In genomic region chr10:69334258-69335062, GRCh38 we compare ENCODE assay signal across 9 cellular contexts. TPM values are rescaled to one million over a fixed set of nuclear protein-coding genes. Genes with fewer than 3 reads are reported as not detected.
DNase-seq lines count a peak whose midpoint lies in the region; ATAC-seq and TF ChIP-seq lines count a peak whose summit lies in the region.
"Had no signal": no experiment of that assay in that cellular context is flagged by ENCODE, and none has a peak within 500 bp of the region (broad histone marks: within the 10 kb centered on the region; RNA-seq: fewer than 3 reads in every experiment).

No MANE protein-coding gene starts in this region.

- CTCF ChIA-PET in IMR-90 (lab: Yijun Ruan, JAX) (no interaction called here), GM10248 (lab: Yijun Ruan, JAX) (interaction anchor here (1.2 to 2.2 kb wide), 3 partner anchors 10 to 74 kb away, joined by 4 to 14 read pairs (median 4); no protein-coding TSS in a partner anchor)
- CTCF ChIA-PET in naive thymus-derived CD4-positive, alpha-beta T cell (lab: Charles Lee) = interaction anchor here (0.6 kb wide), 1 partner anchor 115 kb away, joined by 3 read pairs; no protein-coding TSS in a partner anchor

- H2BK20ac ChIP-seq in IMR-90 (ENCODE audit: low read depth, low read length) = no peak overlapping the region

- no peak overlapping the region for H2BK15ac ChIP-seq in IMR-90 (ENCODE audit: low read depth, low read length)

- peak overlapping the region; percentile 75 for H2AK5ac ChIP-seq in IMR-90 (ENCODE audit: low read depth, low read length)

- peaks cover 48 to 88% of the 10 kb centered on the region in 2 experiments for H3K79me1 ChIP-seq in IMR-90 (ENCODE audit: low read depth in 1 of 2, low read length in 2 of 2)

- H3K9ac ChIP-seq in IMR-90 (ENCODE audit: low read depth, low read length) = no peak overlapping the region

- in situ Hi-C loops in IMR-90 (cut with MboI; ENCODE audit: low sequenced_read_pairs) = no loop called here

- ATAC-seq in IMR-90 (ENCODE audit: low read depth) = no peak
- no peak for ATAC-seq in naive thymus-derived CD4-positive, alpha-beta T cell

- no peak overlapping the region for H4K5ac ChIP-seq in IMR-90 (ENCODE audit: low read depth, low read length)

- H3K4me3 Mint-ChIP-seq in naive thymus-derived CD4-positive, alpha-beta T cell = peak overlapping the region; percentile 63 to 84 (median 74)

- H3K36me3 ChIP-seq in ACC112 (ENCODE audit: insufficient read depth, low read length) (peaks cover 5% of the 10 kb centered on the region; the same call in 1 of the 2 replicates), IMR-90 (ENCODE audit: control insufficient read depth, insufficient read depth, low read length) (peaks cover 2% of the 10 kb centered on the region)
- H3K36me3 ChIP-seq in naive thymus-derived CD4-positive, alpha-beta T cell (ENCODE audit: control insufficient read depth in 2 of 3, insufficient read depth in 3 of 3, low read length in 3 of 3) = peaks cover 0 to 3% (median 0%) of the 10 kb centered on the region in 3 experiments

- peaks cover 54% of the 10 kb centered on the region for H3K9me1 ChIP-seq in IMR-90 (ENCODE audit: insufficient read depth, low read length)

- peaks cover 76% of the 10 kb centered on the region for H4K20me1 ChIP-seq in IMR-90 (ENCODE audit: insufficient read depth, low read length)

- no peak overlapping the region for H3K18ac ChIP-seq in IMR-90 (ENCODE audit: low read depth, low read length)

- peaks cover 0 to 13% (median 4%) of the 10 kb centered on the region in 5 donors for H3K36me3 Mint-ChIP-seq in naive thymus-derived CD4-positive, alpha-beta T cell

- peaks cover 65% of the 10 kb centered on the region for H3K4me1 ChIP-seq in ACC112 (ENCODE audit: control insufficient read depth, insufficient read depth, low read length, unreplicated experiment)
- H3K4me1 ChIP-seq in IMR-90 (ENCODE audit: control insufficient read depth, insufficient read depth, low read length) = peaks cover 25% of the 10 kb centered on the region
- peaks cover 17 to 48% of the 10 kb centered on the region in 2 donors for H3K4me1 ChIP-seq in naive thymus-derived CD4-positive, alpha-beta T cell (ENCODE audit: control insufficient read depth in 2 of 2, insufficient read depth in 2 of 2, low read length in 2 of 2)

- H3K9me3 Mint-ChIP-seq in naive thymus-derived CD4-positive, alpha-beta T cell = no peaks in the 10 kb centered on the region

- no peak overlapping the region for H3K14ac ChIP-seq in IMR-90 (replicated peaks; ENCODE audit: low read depth, low read length)

- BruUV-seq in IMR-90 (replicated peaks; lab: Mats Ljungman, UMichigan) = no TSS peak

- no peak overlapping the region for H4K91ac ChIP-seq in IMR-90 (ENCODE audit: insufficient read depth, low read depth, low read length)

- DNase-seq in IMR-90 = no peak
- no peak for DNase-seq in naive thymus-derived CD4-positive, alpha-beta T cell
- DNase-seq in stimulated activated CD8-positive, alpha-beta memory T cell treated with anti-CD3 and anti-CD28 coated beads, Interleukin-4, amount 100 ng/mL, for 48 hours = no peak
- DNase-seq in NCI-H1092 (lab: John Stamatoyannopoulos, UW) = no peak
- DNase-seq in dedifferentiated amniotic fluid mesenchymal stem cell (ENCODE audit: extremely low spot score) = no peak
- no peak for DNase-seq in GM10248 (ENCODE audit: extremely low spot score)
- DNase-seq: DMS79 treated with DMSO at 0.1 percent for 48 hours had no signal

- H3K56ac ChIP-seq in IMR-90 (ENCODE audit: extremely low read depth, insufficient read depth, low read length) = no peak overlapping the region

- H3K4ac ChIP-seq in IMR-90 (ENCODE audit: low read depth, low read length) = peak overlapping the region; percentile 26; the same call in 1 of the 2 replicates

- H3K27ac ChIP-seq in ACC112 (ENCODE audit: low read depth, low read length) (0 out of 2 replicates have a peak overlapping the region, but pooled peaks have one; percentile 0), IMR-90 (ENCODE audit: insufficient read depth, low read length) (no peak overlapping the region), cingulate gyrus (ENCODE audit: low read depth, low read length) (peak overlapping the region; percentile 77)
- peak overlapping the region; percentile 19 for H3K27ac ChIP-seq in naive thymus-derived CD4-positive, alpha-beta T cell (ENCODE audit: low read depth, low read length)

- H3K4me2 ChIP-seq in IMR-90 (ENCODE audit: low read depth, low read length) = no peak overlapping the region

- intact Hi-C loops in IMR-90 (cut with micrococcal nuclease) = no loop called here
- intact Hi-C loops in naive thymus-derived CD4-positive, alpha-beta T cell (cut with micrococcal nuclease) = loop anchor here (1.0 to 2.0 kb wide), 3 partner anchors 7 to 16 kb away; no protein-coding TSS in a partner anchor

- 89% methylated on average over 10 of the region's 19 CpGs; no CpG with 5 or more reads in 1 of the 2 experiments for WGBS in IMR-90 (ENCODE audit: extremely low coverage in 2 of 2, insufficient read length in 1 of 2), 2 experiments

- no peaks in the 10 kb centered on the region for H3K27me3 Mint-ChIP-seq in naive thymus-derived CD4-positive, alpha-beta T cell

- TF ChIP-seq CTCF in IMR-90 (conservative IDR thresholded peaks at IDR 0.05; ENCODE audit: low read depth, low read length) = no peak
- TF ChIP-seq CTCF in GM10248 (IDR thresholded peaks at IDR 0.05; ENCODE audit: control extremely low read depth, extremely low read depth, low read depth, missing control alignments) = no peak

- no peak overlapping the region for H2BK5ac ChIP-seq in IMR-90 (ENCODE audit: low read depth, low read length, poor library complexity, severe bottlenecking)

- H2AFZ ChIP-seq in ACC112 (ENCODE audit: low read length, unreplicated experiment) = no peak overlapping the region
- peak overlapping the region; percentile 60 for H2AFZ ChIP-seq in IMR-90 (replicated peaks; ENCODE audit: low read length, poor library complexity)

- no peak for TF ChIP-seq POLR2A in IMR-90 (IDR thresholded peaks at IDR 0.05; ENCODE audit: low read depth, low read length)

- H3K4me1 Mint-ChIP-seq in naive thymus-derived CD4-positive, alpha-beta T cell = peaks cover 55 to 92% (median 70%) of the 10 kb centered on the region in 7 donors

- H3K4me3 ChIP-seq in ACC112 (ENCODE audit: low read depth, low read length) (no peak overlapping the region), IMR-90 (ENCODE audit: insufficient read depth, low read depth, low read length) (no peak overlapping the region)
- H3K4me3 ChIP-seq in naive thymus-derived CD4-positive, alpha-beta T cell (ENCODE audit: low read length) = no peak overlapping the region

- H3K23ac ChIP-seq in IMR-90 (ENCODE audit: low read depth, low read length) = no peak overlapping the region

- no peaks in the 10 kb centered on the region for H3K27me3 ChIP-seq in ACC112 (ENCODE audit: insufficient read depth, low read length)
- H3K27me3 ChIP-seq in IMR-90 (ENCODE audit: control insufficient read depth, insufficient read depth, low read length) = no peaks in the 10 kb centered on the region
- no peaks in the 10 kb centered on the region for H3K27me3 ChIP-seq in naive thymus-derived CD4-positive, alpha-beta T cell (ENCODE audit: control insufficient read depth in 2 of 2, insufficient read depth in 2 of 2, low read length in 2 of 2)

- H4K8ac ChIP-seq in IMR-90 (ENCODE audit: low read depth in 2 of 2, low read length in 2 of 2) = no peak overlapping the region

- H3K79me2 ChIP-seq in ACC112 (ENCODE audit: control insufficient read depth, insufficient read depth, low read length, unreplicated experiment) = peaks cover 91% of the 10 kb centered on the region

- dilution Hi-C loops in IMR-90 (cut with HindIII; ENCODE audit: low sequenced_read_pairs, unreplicated experiment) = no loop called here

- H3K9me3 ChIP-seq in IMR-90 (ENCODE audit: control insufficient read depth, insufficient read depth, low read length) = no peaks in the 10 kb centered on the region
- H3K9me3 ChIP-seq in naive thymus-derived CD4-positive, alpha-beta T cell (ENCODE audit: control insufficient read depth in 2 of 3, low read length in 3 of 3) = no peaks in the 10 kb centered on the region

- H2BK120ac ChIP-seq in IMR-90 (ENCODE audit: low read depth, low read length) = no peak overlapping the region

- POLR2A ChIA-PET in IMR-90 (lab: Charles Lee; ENCODE audit: unreplicated experiment) (interaction anchor here (1.1 kb wide), 1 partner anchor 15 kb away, joined by 3 read pairs; no protein-coding TSS in a partner anchor), GM10248 (lab: Yijun Ruan, JAX) (interaction anchor here (0.6 kb wide), 1 partner anchor 149 kb away, joined by 9 read pairs; no protein-coding TSS in a partner anchor)
- POLR2A ChIA-PET in naive thymus-derived CD4-positive, alpha-beta T cell (lab: Charles Lee) = interaction anchor here (0.6 to 5.8 kb wide), 4 partner anchors 10 to 22 kb away, joined by 3 to 34 read pairs (median 8); no protein-coding TSS in a partner anchor

- H3K27ac Mint-ChIP-seq in naive thymus-derived CD4-positive, alpha-beta T cell = peak overlapping the region; percentile 7 to 90 (median 79)

- no peak for TF ChIP-seq RAD21 in IMR-90 (IDR thresholded peaks at IDR 0.05; ENCODE audit: low read length)

- H2AK9ac ChIP-seq in IMR-90 (replicated peaks; ENCODE audit: low read depth, low read length, poor library complexity) = peak overlapping the region; percentile 68

TF ChIP-seq in IMR-90, 13 proteins besides CTCF, POLR2A, EP300 and RAD21 (continues in another document):
- no peak for TF ChIP-seq MAZ (IDR thresholded peaks at IDR 0.05; ENCODE audit: borderline replicate concordance, low read depth, low read length)
- TF ChIP-seq RFX5 (IDR thresholded peaks at IDR 0.05; ENCODE audit: low read depth, low read length) = no peak
- no peak for TF ChIP-seq RCOR1 (IDR thresholded peaks at IDR 0.05; ENCODE audit: insufficient replicate concordance, low read length)
- no peak for TF ChIP-seq SMC3 (IDR thresholded peaks at IDR 0.05; ENCODE audit: low read depth, low read length)
- no peak for TF ChIP-seq CHD1 (IDR thresholded peaks at IDR 0.05; ENCODE audit: low read depth, low read length)
- no peak for TF ChIP-seq USF2 (IDR thresholded peaks at IDR 0.05; ENCODE audit: low read depth, low read length)

RNA-seq across cellular contexts. Expression of gene HK1, which starts 56.2 kb away (rescaled TPM):
- 90.5 and 107 TPM in 2 replicates for total RNA-seq in IMR-90 (2012; rRNA removed)
- polyA plus RNA-seq in IMR-90 (2012; rRNA removed) = 47.7 and 53.7 TPM in 2 replicates
- polyA plus RNA-seq in IMR-90 (2012; cell fraction: cytosol; rRNA removed) = 31.0 and 34.7 TPM in 2 replicates
- polyA plus RNA-seq in IMR-90 (2012; cell fraction: nucleus; rRNA removed; ENCODE audit: low replicate concordance) = 30.4 and 36.1 TPM in 2 replicates
- total RNA-seq in naive thymus-derived CD4-positive, alpha-beta T cell = 100 to 1,000 TPM in 1 of 5 experiments, 10 to 100 TPM in 4; 60.1 to 144 (median 66.3) TPM
- 100 to 1,000 TPM in 1 of 2 donors, 10 to 100 TPM in 1; 95.5 to 138 TPM for polyA plus RNA-seq in naive thymus-derived CD4-positive, alpha-beta T cell
